ENCODE assay signal across 27 cellular contexts in the genomic region with DNA sequence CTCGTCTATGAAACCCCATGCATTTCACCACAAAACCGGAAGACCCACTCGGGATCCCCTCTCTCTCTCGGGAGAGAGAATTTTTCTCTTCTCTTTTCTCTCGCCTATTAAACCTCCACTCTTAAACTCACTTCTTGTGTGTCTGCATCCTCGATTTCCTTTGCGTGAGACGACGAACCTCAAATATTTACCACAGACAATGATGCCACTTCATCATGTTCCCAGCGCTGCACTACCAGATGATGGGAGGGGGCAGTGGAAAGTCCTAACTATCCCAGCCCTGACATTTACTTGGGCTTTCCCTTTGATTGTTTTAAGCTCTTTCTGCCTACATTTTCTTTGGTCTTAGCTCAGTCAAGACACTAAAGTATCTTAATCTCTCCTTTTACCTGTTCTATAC.
"Had no signal": no experiment of that assay in that cellular context is flagged by ENCODE, and none has a peak within 500 bp of the region (broad histone marks: within the 10 kb centered on the region; RNA-seq: fewer than 3 reads in every experiment).

No MANE protein-coding gene starts in this region.

- H3K27ac Mint-ChIP-seq: activated CD4-positive, alpha-beta memory T cell treated with anti-CD3 and anti-CD28 coated beads, Interleukin-2, amount 10 ng/mL, durations not matched to agents 7 days and 5 days; activated CD4-positive, alpha-beta T cell treated with anti-CD3 and anti-CD28 coated beads for 36 hours; activated CD4-positive, alpha-beta T cell treated with anti-CD3 and anti-CD28 coated beads, Interleukin-2, amount 10 ng/mL, durations not matched to agents 24 days and 14 days; activated naive CD8-positive, alpha-beta T cell; activated T-helper 17 cell treated with anti-CD3 and anti-CD28 coated beads, Interleukin-2, amount 50 U/mL, for 72 hours had no signal

- H3K27ac ChIP-seq: gastrocnemius medialis, heart left ventricle had no signal

- DNase-seq: activated CD4-positive, alpha-beta memory T cell treated with anti-CD3 and anti-CD28 coated beads, Interleukin-2, amount 10 ng/mL, durations not matched to agents 7 days and 5 days; activated CD4-positive, alpha-beta T cell treated with anti-CD3 and anti-CD28 coated beads for 36 hours; activated CD4-positive, alpha-beta T cell treated with anti-CD3 and anti-CD28 coated beads, Interleukin-2, amount 10 ng/mL, durations not matched to agents 24 days and 14 days; activated CD4-positive, alpha-beta T cell treated with anti-CD3 and anti-CD28 coated beads, Interleukin-2, amount 50 U/mL, for 4 hours; activated CD4-positive, CD25-positive, alpha-beta regulatory T cell; activated CD4-positive, CD25-positive, alpha-beta regulatory T cell treated with anti-CD3 and anti-CD28 coated beads, Interleukin-2, amount 50 U/mL, for 72 hours; activated effector memory CD4-positive, alpha-beta T cell treated with Interleukin-2 at 50 U/mL for 16 hours; activated gamma-delta T cell treated with Interleukin-2 at 50 U/mL for 16 hours; activated naive CD4-positive, alpha-beta T cell treated with anti-CD3 and anti-CD28 coated beads, Interleukin-2, amount 50 U/mL, for 16 hours; activated naive CD4-positive, alpha-beta T cell treated with Interleukin-2 at 50 U/mL for 16 hours; activated T-cell treated with anti-CD3 and anti-CD28 coated beads, Interleukin-2, amount 50 U/mL, for 4 hours; amniotic stem cell; anterior cingulate cortex; caudate nucleus; cortex of kidney; dermis blood vessel endothelial cell; effector CD4-positive, alpha-beta T cell; foreskin fibroblast; gastrocnemius medialis; glutamatergic neuron; heart left ventricle; hypothalamus; T-helper 2 cell had no signal

- FAIRE-seq: astrocyte, colon had no signal

- H3K36me3 ChIP-seq: gastrocnemius medialis, heart left ventricle had no signal

- H3K4me1 Mint-ChIP-seq: activated CD4-positive, alpha-beta memory T cell treated with anti-CD3 and anti-CD28 coated beads, Interleukin-2, amount 10 ng/mL, durations not matched to agents 7 days and 5 days; activated CD4-positive, alpha-beta T cell treated with anti-CD3 and anti-CD28 coated beads for 36 hours; activated CD4-positive, alpha-beta T cell treated with anti-CD3 and anti-CD28 coated beads, Interleukin-2, amount 10 ng/mL, durations not matched to agents 24 days and 14 days; activated T-helper 17 cell treated with anti-CD3 and anti-CD28 coated beads, Interleukin-2, amount 50 U/mL, for 72 hours had no signal

- H3K9me3 ChIP-seq: gastrocnemius medialis, heart left ventricle had no signal

- H3K4me3 ChIP-seq: gastrocnemius medialis, heart left ventricle had no signal

- H3K9me3 Mint-ChIP-seq: activated CD4-positive, alpha-beta memory T cell treated with anti-CD3 and anti-CD28 coated beads, Interleukin-2, amount 10 ng/mL, durations not matched to agents 7 days and 5 days; activated CD4-positive, alpha-beta T cell treated with anti-CD3 and anti-CD28 coated beads, Interleukin-2, amount 10 ng/mL, durations not matched to agents 24 days and 14 days; activated T-cell treated with anti-CD3 and anti-CD28 coated beads, Interleukin-2, amount 50 U/mL, for 4 hours; activated T-helper 17 cell treated with anti-CD3 and anti-CD28 coated beads, Interleukin-2, amount 50 U/mL, for 72 hours had no signal

- H3K4me1 ChIP-seq: gastrocnemius medialis, heart left ventricle had no signal

- H3K4me3 Mint-ChIP-seq: activated CD4-positive, alpha-beta memory T cell treated with anti-CD3 and anti-CD28 coated beads, Interleukin-2, amount 10 ng/mL, durations not matched to agents 7 days and 5 days; activated CD4-positive, alpha-beta T cell treated with anti-CD3 and anti-CD28 coated beads for 36 hours; activated CD4-positive, alpha-beta T cell treated with anti-CD3 and anti-CD28 coated beads, Interleukin-2, amount 10 ng/mL, durations not matched to agents 24 days and 14 days; activated naive CD8-positive, alpha-beta T cell; activated T-cell treated with anti-CD3 and anti-CD28 coated beads, Interleukin-2, amount 50 U/mL, for 4 hours; activated T-helper 17 cell treated with anti-CD3 and anti-CD28 coated beads, Interleukin-2, amount 50 U/mL, for 72 hours had no signal

- H3K36me3 Mint-ChIP-seq: activated naive CD8-positive, alpha-beta T cell had no signal

- H3K27me3 Mint-ChIP-seq: activated CD4-positive, alpha-beta memory T cell treated with anti-CD3 and anti-CD28 coated beads, Interleukin-2, amount 10 ng/mL, durations not matched to agents 7 days and 5 days; activated CD4-positive, alpha-beta T cell treated with anti-CD3 and anti-CD28 coated beads, Interleukin-2, amount 10 ng/mL, durations not matched to agents 24 days and 14 days had no signal

- H3K27me3 ChIP-seq: gastrocnemius medialis, heart left ventricle had no signal
